34 cellular contexts compared by ENCODE assay signal in genomic region chr13:71536201-71536600, GRCh38.
DNase-seq lines count a peak whose midpoint lies in the region; ATAC-seq and FAIRE-seq lines count a peak whose summit lies in the region.
"Had no signal": no experiment of that assay in that cellular context is flagged by ENCODE, and none has a peak within 500 bp of the region (broad histone marks: within the 10 kb centered on the region; RNA-seq: fewer than 3 reads in every experiment).

No MANE protein-coding gene starts in this region.

- no peak overlapping the region for H3K23ac ChIP-seq in mesendoderm (ENCODE audit: low read length)
- no peak overlapping the region for H3K23ac ChIP-seq in trophoblast cell (ENCODE audit: low read length)

- H3K18ac ChIP-seq in mesendoderm (ENCODE audit: low read length) = no peak overlapping the region
- no peak overlapping the region for H3K18ac ChIP-seq in trophoblast cell (ENCODE audit: low read length)

- H3K14ac ChIP-seq in trophoblast cell (ENCODE audit: low read length) = no peak overlapping the region

- H3K4me1 Mint-ChIP-seq in CD8-positive, alpha-beta memory T cell = no peaks in the 10 kb centered on the region
- H3K4me1 Mint-ChIP-seq: B cell; CD14-positive monocyte; CD4-positive, alpha-beta memory T cell; CD4-positive, CD25-positive, alpha-beta regulatory T cell had no signal

- WGBS in mesendoderm (ENCODE audit: extremely low coverage, insufficient coverage, low lambda C conversion rate) = no CpG with 5 or more reads among the region's 2 CpGs
- no CpG with 5 or more reads among the region's 2 CpGs for WGBS in trophoblast cell (ENCODE audit: extremely low coverage, insufficient coverage, insufficient read length)

- H3K56ac ChIP-seq in mesendoderm (ENCODE audit: low read length) = no peak overlapping the region

- H3K4me3 ChIP-seq in mesendoderm (ENCODE audit: low read length) (no peak overlapping the region), trophoblast cell (ENCODE audit: low read depth, low read length) (no peak overlapping the region)
- H3K4me3 ChIP-seq in CD8-positive, alpha-beta memory T cell (ENCODE audit: low read length) = no peak overlapping the region
- H3K4me3 ChIP-seq: A549; BLaER1; BLaER1 treated with 17β-estradiol and CSF1 and Interleukin-3, amounts not matched to agents 10 nM and 100 nM had no signal

- H3K27ac ChIP-seq in mesendoderm (ENCODE audit: low read depth, low read length) (no peak overlapping the region), trophoblast cell (ENCODE audit: low read depth, low read length) (no peak overlapping the region)
- H3K27ac ChIP-seq in CD8-positive, alpha-beta memory T cell (ENCODE audit: low read depth, low read length) = no peak overlapping the region
- H3K27ac ChIP-seq: 22Rv1; A549; BLaER1; BLaER1 treated with 17β-estradiol and CSF1 and Interleukin-3, amounts not matched to agents 10 nM and 100 nM; C4-2B had no signal

- no peak overlapping the region for H3K4me3 Mint-ChIP-seq in CD8-positive, alpha-beta memory T cell
- H3K4me3 Mint-ChIP-seq: B cell; CD14-positive monocyte; CD4-positive, alpha-beta memory T cell; CD4-positive, alpha-beta T cell; CD4-positive, CD25-positive, alpha-beta regulatory T cell; CD8-positive, alpha-beta T cell had no signal

- no peak overlapping the region for H2BK120ac ChIP-seq in mesendoderm (ENCODE audit: low read depth, low read length)
- H2BK120ac ChIP-seq in trophoblast cell (ENCODE audit: insufficient read depth, low read length, poor library complexity) = no peak overlapping the region

- H2AK5ac ChIP-seq in mesendoderm (ENCODE audit: low read length) (no peak overlapping the region), trophoblast cell (ENCODE audit: low read length) (no peak overlapping the region)

- no peak overlapping the region for H3K27ac Mint-ChIP-seq in CD8-positive, alpha-beta memory T cell
- H3K27ac Mint-ChIP-seq: B cell; CD14-positive monocyte; CD4-positive, alpha-beta memory T cell; CD4-positive, alpha-beta T cell; CD4-positive, CD25-positive, alpha-beta regulatory T cell; CD8-positive, alpha-beta T cell had no signal

- H3K9ac ChIP-seq in mesendoderm (ENCODE audit: low read length) (no peak overlapping the region), trophoblast cell (ENCODE audit: low read length) (no peak overlapping the region)
- H3K9ac ChIP-seq: BLaER1; BLaER1 treated with 17β-estradiol and CSF1 and Interleukin-3, amounts not matched to agents 10 nM and 100 nM had no signal

- no peaks in the 10 kb centered on the region for H3K4me1 ChIP-seq in mesendoderm (ENCODE audit: control insufficient read depth, low read depth, low read length)
- peaks cover 0 to 2% of the 10 kb centered on the region in 2 experiments for H3K4me1 ChIP-seq in trophoblast cell (ENCODE audit: control insufficient read depth in 1 of 2, insufficient read depth in 2 of 2, low read length in 2 of 2)
- no peaks in the 10 kb centered on the region for H3K4me1 ChIP-seq in CD8-positive, alpha-beta memory T cell (ENCODE audit: insufficient read depth, low read length)
- H3K4me1 ChIP-seq: A549; BLaER1; BLaER1 treated with 17β-estradiol and CSF1 and Interleukin-3, amounts not matched to agents 10 nM and 100 nM had no signal

- no peak overlapping the region for H4K91ac ChIP-seq in trophoblast cell (ENCODE audit: low read depth, low read length)

- FAIRE-seq in islet of Langerhans (lab: Jason Lieb, UNC) = peak; percentile 72
- FAIRE-seq: A549, D721Med had no signal

- H2AFZ ChIP-seq in trophoblast cell (ENCODE audit: insufficient read depth, low read length, poor library complexity) = no peak overlapping the region

- H3K36me3 ChIP-seq in mesendoderm (ENCODE audit: control insufficient read depth, insufficient read depth, low read length) (no peaks in the 10 kb centered on the region), trophoblast cell (ENCODE audit: control insufficient read depth in 1 of 2, insufficient read depth in 2 of 2, low read length in 2 of 2) (no peaks in the 10 kb centered on the region)
- no peaks in the 10 kb centered on the region for H3K36me3 ChIP-seq in CD8-positive, alpha-beta memory T cell (ENCODE audit: insufficient read depth, low read length)
- H3K36me3 ChIP-seq: BE2C; BLaER1; BLaER1 treated with 17β-estradiol and CSF1 and Interleukin-3, amounts not matched to agents 10 nM and 100 nM had no signal

- DNase-seq in NCI-H226 (peak; percentile 18), mesendoderm (peak; percentile 25), trophoblast cell (peak; percentile 48 to 90), cerebellar nuclear complex (lab: John Stamatoyannopoulos, UW) (no peak), DMS 273 treated with DMSO at 0.1 percent for 48 hours (lab: John Stamatoyannopoulos, UW) (no peak)
- no peak for DNase-seq in CD8-positive, alpha-beta memory T cell
- DNase-seq: 8988T; ACHN; AML-193; BE2C; C1 segment of cervical spinal cord; Caco-2; Calu3; CD4-positive, alpha-beta memory T cell; CD4-positive, alpha-beta T cell; CD4-positive, CD25-positive, alpha-beta regulatory T cell; CD8-positive, alpha-beta T cell; COR-L47; DMS153; DMS53; DMS79; DMS79 treated with DMSO at 0.1 percent for 48 hours; DND-41; EL had no signal

- H3K79me1 ChIP-seq in mesendoderm (ENCODE audit: low read length) (no peaks in the 10 kb centered on the region), trophoblast cell (ENCODE audit: low read length) (no peaks in the 10 kb centered on the region)

- POLR2A ChIA-PET in CD8-positive, alpha-beta memory T cell (lab: Charles Lee) = no interaction called here

- H2BK12ac ChIP-seq in trophoblast cell (ENCODE audit: low read length) = no peak overlapping the region

- no peaks in the 10 kb centered on the region for H3K27me3 Mint-ChIP-seq in CD8-positive, alpha-beta memory T cell
- H3K27me3 Mint-ChIP-seq: B cell; CD4-positive, alpha-beta memory T cell; CD4-positive, alpha-beta T cell; CD4-positive, CD25-positive, alpha-beta regulatory T cell had no signal

- no peak for ATAC-seq in activated CD4-positive, CD25-positive, alpha-beta regulatory T cell treated with anti-CD3 and anti-CD28 coated beads, Interleukin-2, amount 50 U/mL, for 24 hours
- ATAC-seq: A549; CD8-positive, alpha-beta T cell had no signal

- no peak overlapping the region for H4K8ac ChIP-seq in mesendoderm (ENCODE audit: low read depth, low read length)
- no peak overlapping the region for H4K8ac ChIP-seq in trophoblast cell (ENCODE audit: low read depth, low read length)

- H3K9me3 Mint-ChIP-seq in CD8-positive, alpha-beta memory T cell = peaks cover 0 to 10% (median 2%) of the 10 kb centered on the region in 5 donors
- H3K9me3 Mint-ChIP-seq: CD4-positive, alpha-beta T cell; CD8-positive, alpha-beta T cell had no signal

- no peak overlapping the region for H4K5ac ChIP-seq in mesendoderm (ENCODE audit: low read length)

- H3K9me3 ChIP-seq in trophoblast cell (ENCODE audit: insufficient read depth, low read depth, low read length) = no peaks in the 10 kb centered on the region
- H3K9me3 ChIP-seq in CD8-positive, alpha-beta memory T cell (ENCODE audit: low read length) = no peaks in the 10 kb centered on the region
- H3K9me3 ChIP-seq: A549; BE2C; BLaER1; BLaER1 treated with 17β-estradiol and CSF1 and Interleukin-3, amounts not matched to agents 10 nM and 100 nM; Caco-2 had no signal

- no peak overlapping the region for H4K12ac ChIP-seq in trophoblast cell (ENCODE audit: low read depth, low read length)

- H3K4me2 ChIP-seq in mesendoderm (ENCODE audit: low read length) (no peak overlapping the region), trophoblast cell (ENCODE audit: low read length) (no peak overlapping the region)
- H3K4me2 ChIP-seq: A549; BLaER1; BLaER1 treated with 17β-estradiol and CSF1 and Interleukin-3, amounts not matched to agents 10 nM and 100 nM had no signal

- H3K27me3 ChIP-seq in mesendoderm (ENCODE audit: insufficient read depth, low read length, poor library complexity) (no peaks in the 10 kb centered on the region), trophoblast cell (ENCODE audit: insufficient read depth, low read length) (no peaks in the 10 kb centered on the region)
- no peaks in the 10 kb centered on the region for H3K27me3 ChIP-seq in CD8-positive, alpha-beta memory T cell (ENCODE audit: insufficient read depth, low read length, poor library complexity, severe bottlenecking)
- H3K27me3 ChIP-seq: BE2C; BLaER1; BLaER1 treated with 17β-estradiol and CSF1 and Interleukin-3, amounts not matched to agents 10 nM and 100 nM had no signal

- CTCF ChIA-PET in CD8-positive, alpha-beta memory T cell (lab: Charles Lee) = no interaction called here

- no peaks in the 10 kb centered on the region for H3K36me3 Mint-ChIP-seq in CD8-positive, alpha-beta memory T cell
- H3K36me3 Mint-ChIP-seq: CD4-positive, alpha-beta memory T cell; CD4-positive, CD25-positive, alpha-beta regulatory T cell; CD8-positive, alpha-beta T cell had no signal

- H2BK5ac ChIP-seq in mesendoderm (ENCODE audit: low read length) = no peak overlapping the region
- H2BK5ac ChIP-seq in trophoblast cell (ENCODE audit: low read depth, low read length, poor library complexity) = no peak overlapping the region

- no peak overlapping the region for H2BK15ac ChIP-seq in mesendoderm (replicated peaks; ENCODE audit: low read depth)

- no peak overlapping the region for H3K4ac ChIP-seq in mesendoderm (ENCODE audit: low read depth, low read length)
- no peak overlapping the region for H3K4ac ChIP-seq in trophoblast cell (ENCODE audit: low read depth, low read length)

- H3K79me2 ChIP-seq in mesendoderm (ENCODE audit: control insufficient read depth, insufficient read depth, low read length) (no peaks in the 10 kb centered on the region), trophoblast cell (ENCODE audit: control insufficient read depth, insufficient read depth, low read length, poor library complexity) (no peaks in the 10 kb centered on the region)

Comparison
In these comparisons a context has a peak if more than half of its experiments do, and no peak if none do; other contexts are left out.
1. DNase-seq: peak in NCI-H226 (single experiment), mesendoderm (single experiment) and trophoblast cell (2 of 2); none in cerebellar nuclear complex (0 of 2), DMS 273 treated with DMSO at 0.1 percent for 48 hours (single experiment) and CD8-positive, alpha-beta memory T cell (0 of 5).